ENCODE assay signal across 8 cellular contexts in the genomic region with DNA sequence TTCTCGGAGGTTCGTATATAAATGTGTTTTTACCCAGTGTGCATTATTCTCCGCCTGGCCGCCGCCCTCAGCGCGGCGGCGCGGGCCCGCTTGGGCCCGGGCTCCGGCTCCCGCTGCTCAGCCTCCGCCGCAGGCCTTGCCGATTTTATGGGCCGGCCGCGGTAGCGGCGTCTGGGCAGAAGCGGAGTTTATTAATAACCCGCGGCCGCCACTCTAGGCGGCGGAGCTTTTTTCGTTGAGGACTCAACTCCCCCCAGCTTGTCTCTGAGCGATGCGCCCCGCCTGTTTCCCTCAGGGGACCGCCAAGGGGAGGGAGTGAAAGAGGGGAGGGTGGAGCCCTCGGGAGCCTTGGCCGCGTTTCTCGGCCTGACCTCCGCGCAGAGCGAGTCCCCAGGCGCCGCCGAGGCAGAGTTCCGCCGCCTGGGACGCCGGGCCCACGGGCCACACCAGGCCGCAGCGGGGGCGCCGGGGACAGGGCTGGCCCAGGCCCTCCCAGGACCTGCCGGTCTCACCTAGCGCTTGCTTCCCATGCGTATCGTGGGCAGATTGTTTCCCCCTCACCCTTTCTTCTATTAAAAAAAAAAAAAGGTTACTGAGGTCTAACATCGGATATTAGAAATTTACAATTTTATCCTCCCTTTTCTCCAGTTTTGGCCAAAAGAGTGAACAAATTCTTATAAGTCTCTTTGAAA. TPM values are rescaled to one million over a fixed set of nuclear protein-coding genes. Genes with fewer than 3 reads are reported as not detected.
DNase-seq lines count a peak whose midpoint lies in the region; TF ChIP-seq lines count a peak whose summit lies in the region.

No MANE protein-coding gene starts in this region.

- H3K36me3 ChIP-seq in H7 (replicated peaks; ENCODE audit: control insufficient read depth, insufficient read depth, low read length): no peaks in the 10 kb centered on the region
- H3K36me3 ChIP-seq in SJCRH30: no peaks in the 10 kb centered on the region
- no peaks in the 10 kb centered on the region for H3K36me3 ChIP-seq in suprapubic skin

- no peak for TF ChIP-seq EP300 in suprapubic skin (IDR thresholded peaks at IDR 0.05)

- DNase-seq in GDM1 (lab: John Stamatoyannopoulos, UW) (peak; percentile 80), H7 (peak; percentile 87), M059J (ENCODE audit: low read depth) (peak; percentile 91), SJCRH30 (peak; percentile 95), germinal center (ENCODE audit: low spot score) (peak; percentile 88), nucleus accumbens (lab: John Stamatoyannopoulos, UW) (peak in 55 of 56 donors; percentile 33 to 96 (median 87)), suprapubic skin (ENCODE audit: low spot score in 2 of 2) (peak; percentile 94)
- peak; percentile 77 for DNase-seq in activated naive CD4-positive, alpha-beta T cell treated with anti-CD3 and anti-CD28 coated beads, Interleukin-2, amount 50 U/mL, for 16 hours

- H3K4me1 ChIP-seq in SJCRH30 (no peaks in the 10 kb centered on the region), suprapubic skin (peaks cover 27% of the 10 kb centered on the region)

- no peaks in the 10 kb centered on the region for H3K27me3 ChIP-seq in H7 (ENCODE audit: control insufficient read depth, insufficient read depth, low read length)
- H3K27me3 ChIP-seq in SJCRH30: no peaks in the 10 kb centered on the region
- H3K27me3 ChIP-seq in suprapubic skin: no peaks in the 10 kb centered on the region

- peak; percentile 92 to 94 for TF ChIP-seq POLR2A in suprapubic skin (IDR thresholded peaks at IDR 0.05)

- H3K9me3 ChIP-seq in SJCRH30 (replicated peaks): no peaks in the 10 kb centered on the region
- H3K9me3 ChIP-seq in suprapubic skin: no peaks in the 10 kb centered on the region

- H3K27ac ChIP-seq in SJCRH30 (peak overlapping the region; percentile 98), suprapubic skin (peak overlapping the region; percentile 100)

- peak in 1 of 2 donors; percentile 31 for TF ChIP-seq CTCF in suprapubic skin (IDR thresholded peaks at IDR 0.05)

- peak overlapping the region; percentile 89 for H3K4me3 ChIP-seq in H7 (ENCODE audit: insufficient read depth, low read depth, low read length)
- peak overlapping the region; percentile 84 for H3K4me3 ChIP-seq in SJCRH30
- peak overlapping the region; percentile 79 for H3K4me3 ChIP-seq in suprapubic skin

- under 1% methylated on average over 40 of the region's 57 CpGs for WGBS in suprapubic skin

RNA-seq across cellular contexts. Expression of a gene that starts 0.4 kb away (rescaled TPM):
- 55.7 and 64.1 TPM in 2 replicates for total RNA-seq in H7 (2014; rRNA removed; shearing (Covaris generic))
- 18.3 and 21.7 TPM in 2 replicates for total RNA-seq in M059J (2014; rRNA removed; shearing (Covaris generic))
- total RNA-seq in SJCRH30 (2014; rRNA removed; shearing (Covaris generic)): 25.5 and 27.8 TPM in 2 replicates
- 10 to 100 TPM; 16.1 to 25.9 (median 18.4) TPM for total RNA-seq in suprapubic skin

Comparison
In these comparisons a context has a peak if more than half of its experiments do, and no peak if none do; other contexts are left out.
1. Peak in every context shown above with its lines: DNase-seq, H3K4me3 ChIP-seq and H3K27ac ChIP-seq.